13 cellular contexts compared by ENCODE assay signal in genomic region chr19:48090281-48090802, GRCh38. TPM values are rescaled to one million over a fixed set of nuclear protein-coding genes. Genes with fewer than 3 reads are reported as not detected.
A peak's percentile ranks its signal among the peaks of the same experiment; 100 is the strongest.
DNase-seq lines count a peak whose midpoint lies in the region; ATAC-seq, FAIRE-seq and TF ChIP-seq lines count a peak whose summit lies in the region.
"Had no signal": no experiment of that assay in that cellular context is flagged by ENCODE, and none has a peak within 500 bp of the region (broad histone marks: within the 10 kb centered on the region; RNA-seq: fewer than 3 reads in every experiment).

No MANE protein-coding gene starts in this region.

- TF ChIP-seq CTCF in colonic mucosa (IDR thresholded peaks at IDR 0.05), result no peak

- peak; percentile 82 for DNase-seq in GM04504 (ENCODE audit: low read depth)
- DNase-seq in NCI-H2196 (lab: John Stamatoyannopoulos, UW; ENCODE audit: unreplicated experiment), result peak; percentile 46
- peak; percentile 26 for DNase-seq in colonic mucosa
- DNase-seq in superior temporal gyrus (ENCODE audit: extremely low spot score), result peak; percentile 47
- no peak for DNase-seq in GM19239 (ENCODE audit: insufficient read length, low spot score)
- no peak for DNase-seq in OCI-M1 (lab: John Stamatoyannopoulos, UW)
- DNase-seq: activated CD8-positive, alpha-beta memory T cell treated with anti-CD3 and anti-CD28 coated beads for 24 hours; CD4-positive, alpha-beta T cell; MM.1S; stomach had no signal

- no peak overlapping the region for H3K9ac ChIP-seq in colonic mucosa (ENCODE audit: low read depth in 2 of 2, low read length in 2 of 2)
- H3K9ac ChIP-seq: parathyroid adenoma had no signal

- ATAC-seq in GM19023 (IDR thresholded peaks at IDR 0.05; ENCODE audit: unreplicated experiment), result no peak

- H3K27ac ChIP-seq in colonic mucosa, result no peak overlapping the region
- H3K27ac ChIP-seq: parathyroid adenoma, stomach, vagina had no signal

- intact Hi-C loops in colonic mucosa (cut with DNase I), result no loop called here

- H3K27me3 ChIP-seq in colonic mucosa, result no peaks in the 10 kb centered on the region
- H3K27me3 ChIP-seq: stomach, vagina had no signal

- no peak for FAIRE-seq in GM19239 (lab: Jason Lieb, UNC)

- no peaks in the 10 kb centered on the region for H3K4me1 ChIP-seq in colonic mucosa
- H3K4me1 ChIP-seq: parathyroid adenoma, stomach had no signal

- no peaks in the 10 kb centered on the region for H3K36me3 ChIP-seq in colonic mucosa

- H3K9me3 ChIP-seq in colonic mucosa, result no peaks in the 10 kb centered on the region

- no peak overlapping the region for H3K4me3 ChIP-seq in colonic mucosa
- H3K4me3 ChIP-seq: stomach, vagina had no signal

RNA-seq across cellular contexts. Expression of gene PLA2G4C, which starts 20.3 kb away (rescaled TPM):
- total RNA-seq in colonic mucosa, result 1 to 10 TPM; 1.7 to 6.8 TPM

RNA-seq across cellular contexts. Expression of gene CABP5, which starts 46.5 kb away (rescaled TPM):
- not detected for total RNA-seq in colonic mucosa
- total RNA-seq: CD4-positive, alpha-beta T cell; stomach; vagina had no signal

Comparison
In these comparisons a context has a peak if more than half of its experiments do, and no peak if none do; other contexts are left out.
1. DNase-seq: peak in GM04504 (single experiment), NCI-H2196 (single experiment), colonic mucosa (single experiment) and superior temporal gyrus (single experiment); none in GM19239 (single experiment) and OCI-M1 (single experiment).